ENCODE assay signal across 8 cellular contexts in genomic region chr22:41543854-41544670, GRCh38. TPM values are rescaled to one million over a fixed set of nuclear protein-coding genes. Genes with fewer than 3 reads are reported as not detected.
A peak's percentile ranks its signal among the peaks of the same experiment; 100 is the strongest.
DNase-seq lines count a peak whose midpoint lies in the region; ATAC-seq and TF ChIP-seq lines count a peak whose summit lies in the region.

Gene POLR3H, minus strand, starts transcription at chr22:41544470. Its CDS starts 369 bp downstream, at chr22:41544101.

- H3K4me3 ChIP-seq in BJ (ENCODE audit: low read depth, low read length) (peak within 1 kb of the TSS; percentile 90), choroid plexus epithelial cell (ENCODE audit: low read depth, low read length) (peak within 1 kb of the TSS; percentile 91)

- peaks cover 4% of the 10 kb centered on the region; the same call in 1 of the 2 replicates for H3K36me3 ChIP-seq in BJ (ENCODE audit: control insufficient read depth, insufficient read depth, low read length)

- intact Hi-C loops in activated CD4-positive, alpha-beta T cell treated with anti-CD3 and anti-CD28 coated beads for 36 hours (cut with DNase I, micrococcal nuclease): loop anchor here (1.0 to 5.0 kb wide), 15 partner anchors 45 to 593 kb away; partner anchors contain the start of genes DESI1 (in 2 of the 2), RANGAP1 (in 2 of the 2), XRCC6 (in 2 of the 2) and L3MBTL2 (in 1 of the 2)

- H3K4me1 Mint-ChIP-seq in activated CD4-positive, alpha-beta T cell treated with anti-CD3 and anti-CD28 coated beads for 36 hours: peaks cover 40% of the 10 kb centered on the region

- TF ChIP-seq CTCF in BJ (IDR thresholded peaks at IDR 0.05; ENCODE audit: insufficient read depth, low read depth, low read length) (peak; percentile 75), choroid plexus epithelial cell (conservative IDR thresholded peaks at IDR 0.05; ENCODE audit: low read depth, low read length) (peak; percentile 63)

- DNase-seq in BJ (ENCODE audit: low read depth) (peak; percentile 91), GM19238 (ENCODE audit: insufficient read length, low spot score) (peak; percentile 98), NCI-H524 (lab: John Stamatoyannopoulos, UW) (peak; percentile 95 to 99), choroid plexus epithelial cell (ENCODE audit: low read depth) (peak; percentile 99), kidney tubule cell (ENCODE audit: low spot score) (peak; percentile 98)
- peak; percentile 99 for DNase-seq in activated CD4-positive, alpha-beta T cell treated with anti-CD3 and anti-CD28 coated beads for 36 hours
- DNase-seq in stimulated activated CD4-positive, alpha-beta T cell treated with anti-CD3 and anti-CD28 coated beads, Interleukin-1b, Interleukin-23, amount 100 ng/mL, for 24 hours (ENCODE audit: low read depth in 4 of 4, low spot score in 1 of 4): peak; percentile 88 to 99 (median 92)

- CTCF ChIA-PET in BJ (lab: Yijun Ruan, JAX): interaction anchor here (0.6 to 7.1 kb wide), 22 partner anchors 9 to 347 kb away, joined by 3 to 55 read pairs (median 3); partner anchors contain the start of genes PMM1 and XRCC6
- CTCF ChIA-PET in activated CD4-positive, alpha-beta T cell treated with anti-CD3 and anti-CD28 coated beads for 36 hours (lab: Charles Lee): interaction anchor here (0.7 to 1.3 kb wide), 5 partner anchors 8 to 163 kb away, joined by 4 to 7 read pairs (median 4); partner anchors contain the start of gene TEF

- peak; percentile 87 for ATAC-seq in HG03442 (IDR thresholded peaks at IDR 0.05; ENCODE audit: unreplicated experiment)
- peak; percentile 99 for ATAC-seq in activated CD4-positive, alpha-beta T cell treated with anti-CD3 and anti-CD28 coated beads for 36 hours

- no peaks in the 10 kb centered on the region for H3K27me3 ChIP-seq in BJ (ENCODE audit: control insufficient read depth, insufficient read depth, low read length)

- H3K27me3 Mint-ChIP-seq in activated CD4-positive, alpha-beta T cell treated with anti-CD3 and anti-CD28 coated beads for 36 hours: no peaks in the 10 kb centered on the region

- peak within 1 kb of the TSS; percentile 81 for H3K4me3 Mint-ChIP-seq in activated CD4-positive, alpha-beta T cell treated with anti-CD3 and anti-CD28 coated beads for 36 hours

- POLR2A ChIA-PET in BJ (lab: Charles Lee): interaction anchor here (0.5 to 1.0 kb wide), 3 partner anchors 19 to 375 kb away, joined by 3 to 4 read pairs (median 3); partner anchors contain the start of gene PMM1
- POLR2A ChIA-PET in activated CD4-positive, alpha-beta T cell treated with anti-CD3 and anti-CD28 coated beads for 36 hours (lab: Charles Lee): interaction anchor here (0.7 to 0.8 kb wide), 2 partner anchors 26 to 27 kb away, joined by 3 read pairs; no protein-coding TSS in a partner anchor

- H3K27ac Mint-ChIP-seq in activated CD4-positive, alpha-beta T cell treated with anti-CD3 and anti-CD28 coated beads for 36 hours: peak within 1 kb of the TSS; percentile 90

- no peaks in the 10 kb centered on the region for H3K9me3 Mint-ChIP-seq in activated CD4-positive, alpha-beta T cell treated with anti-CD3 and anti-CD28 coated beads for 36 hours (ENCODE audit: low read depth)

- peaks cover 17% of the 10 kb centered on the region for H3K36me3 Mint-ChIP-seq in activated CD4-positive, alpha-beta T cell treated with anti-CD3 and anti-CD28 coated beads for 36 hours (ENCODE audit: low read depth)

RNA-seq across cellular contexts. Expression of gene POLR3H, which starts in this region (rescaled TPM):
- polyA plus RNA-seq in BJ (2011; rRNA removed): 39.4 and 52.5 TPM in 2 replicates
- 24.5 and 27.7 TPM in 2 replicates for polyA minus RNA-seq in BJ (2011; rRNA and poly(A)+ RNA removed)
- 10 to 100 TPM; 18.3 to 24.6 TPM for total RNA-seq in activated CD4-positive, alpha-beta T cell treated with anti-CD3 and anti-CD28 coated beads for 36 hours

Comparison
In these comparisons a context has a peak if more than half of its experiments do, and no peak if none do; other contexts are left out.
1. Peak in every context shown above with its lines: DNase-seq, ATAC-seq and H3K4me3 ChIP-seq.